In genomic region chr10:4372601-4373000, GRCh38 we compare ENCODE assay signal across 12 cellular contexts.
DNase-seq lines count a peak whose midpoint lies in the region; ATAC-seq and TF ChIP-seq lines count a peak whose summit lies in the region.
"Had no signal": no experiment of that assay in that cellular context is flagged by ENCODE, and none has a peak within 500 bp of the region (broad histone marks: within the 10 kb centered on the region; RNA-seq: fewer than 3 reads in every experiment).

No MANE protein-coding gene starts in this region.

- peaks cover 2% of the 10 kb centered on the region for H3K9me3 Mint-ChIP-seq in stimulated activated effector memory CD8-positive, alpha-beta T cell treated with anti-CD3 and anti-CD28 coated beads, Interleukin-12 subunit alpha, Interleukin-12 subunit beta, amount 100 ng/mL, for 72 hours
- H3K9me3 Mint-ChIP-seq: activated T-cell treated with anti-CD3 and anti-CD28 coated beads, Interleukin-2, amount 50 U/mL, for 4 hours had no signal

- peak; percentile 100 for DNase-seq in HFF-Myc (ENCODE audit: extremely low read depth, low read depth)
- DNase-seq in astrocyte of the spinal cord (ENCODE audit: low read depth, low spot score) = peak; percentile 100
- no peak for DNase-seq in right atrium auricular region (ENCODE audit: low spot score)
- DNase-seq in stimulated activated effector memory CD8-positive, alpha-beta T cell treated with anti-CD3 and anti-CD28 coated beads, Interleukin-12 subunit alpha, Interleukin-12 subunit beta, amount 100 ng/mL, for 72 hours (ENCODE audit: low spot score in 2 of 2) = no peak
- DNase-seq in cerebellar nuclear complex (lab: John Stamatoyannopoulos, UW) = no peak
- no peak for DNase-seq in CD1c-positive myeloid dendritic cell (ENCODE audit: extremely low spot score)
- no peak for DNase-seq in anterior cingulate cortex (lab: John Stamatoyannopoulos, UW)
- DNase-seq: activated T-cell treated with anti-CD3 and anti-CD28 coated beads, Interleukin-2, amount 50 U/mL, for 4 hours; central memory CD4-positive, alpha-beta T cell; DMS53 had no signal

- ATAC-seq in stimulated activated effector memory CD8-positive, alpha-beta T cell treated with anti-CD3 and anti-CD28 coated beads, Interleukin-12 subunit alpha, Interleukin-12 subunit beta, amount 100 ng/mL, for 72 hours = peak; percentile 36
- ATAC-seq in HG03108 (IDR thresholded peaks at IDR 0.05; ENCODE audit: unreplicated experiment) = no peak
- ATAC-seq: activated T-cell treated with anti-CD3 and anti-CD28 coated beads, Interleukin-2, amount 50 U/mL, for 4 hours; stimulated activated memory B cell treated with anti-CD40 and anti-IgM and Interleukin-4, amounts not matched to agents 10 μg/mL and 1 μg/mL and 100 μg/mL, for 72 hours had no signal

- no peaks in the 10 kb centered on the region for H3K4me1 Mint-ChIP-seq in stimulated activated effector memory CD8-positive, alpha-beta T cell treated with anti-CD3 and anti-CD28 coated beads, Interleukin-12 subunit alpha, Interleukin-12 subunit beta, amount 100 ng/mL, for 72 hours
- H3K4me1 Mint-ChIP-seq: stimulated activated memory B cell treated with anti-CD40 and anti-IgM and Interleukin-4, amounts not matched to agents 10 μg/mL and 1 μg/mL and 100 μg/mL, for 72 hours had no signal

- no peaks in the 10 kb centered on the region for H3K4me1 ChIP-seq in right atrium auricular region

- H3K27ac Mint-ChIP-seq in stimulated activated effector memory CD8-positive, alpha-beta T cell treated with anti-CD3 and anti-CD28 coated beads, Interleukin-12 subunit alpha, Interleukin-12 subunit beta, amount 100 ng/mL, for 72 hours = no peak overlapping the region
- H3K27ac Mint-ChIP-seq: stimulated activated memory B cell treated with anti-CD40 and anti-IgM and Interleukin-4, amounts not matched to agents 10 μg/mL and 1 μg/mL and 100 μg/mL, for 72 hours had no signal

- no peaks in the 10 kb centered on the region for H3K36me3 ChIP-seq in right atrium auricular region

- H3K27me3 ChIP-seq in right atrium auricular region = no peaks in the 10 kb centered on the region

- in situ Hi-C loops in astrocyte of the spinal cord (cut with HindIII; ENCODE audit: low sequenced_read_pairs) = no loop called here

- no peaks in the 10 kb centered on the region for H3K36me3 Mint-ChIP-seq in stimulated activated effector memory CD8-positive, alpha-beta T cell treated with anti-CD3 and anti-CD28 coated beads, Interleukin-12 subunit alpha, Interleukin-12 subunit beta, amount 100 ng/mL, for 72 hours
- H3K36me3 Mint-ChIP-seq: stimulated activated memory B cell treated with anti-CD40 and anti-IgM and Interleukin-4, amounts not matched to agents 10 μg/mL and 1 μg/mL and 100 μg/mL, for 72 hours had no signal

- peak overlapping the region; percentile 27 to 48 for H3K27ac ChIP-seq in right atrium auricular region

- no peaks in the 10 kb centered on the region for H3K9me3 ChIP-seq in right atrium auricular region

- TF ChIP-seq CTCF in HFF-Myc (IDR thresholded peaks at IDR 0.05; ENCODE audit: low read depth, low read length, missing control alignments) = no peak
- TF ChIP-seq CTCF in astrocyte of the spinal cord (IDR thresholded peaks at IDR 0.05; ENCODE audit: low read depth, low read length) = no peak
- TF ChIP-seq CTCF in right atrium auricular region (IDR thresholded peaks at IDR 0.05) = no peak

- H3K4me3 ChIP-seq in HFF-Myc (replicated peaks; ENCODE audit: low read depth, low read length) = no peak overlapping the region
- no peak overlapping the region for H3K4me3 ChIP-seq in astrocyte of the spinal cord (ENCODE audit: low read depth, low read length)
- no peak overlapping the region for H3K4me3 ChIP-seq in right atrium auricular region

- H3K4me3 Mint-ChIP-seq in stimulated activated effector memory CD8-positive, alpha-beta T cell treated with anti-CD3 and anti-CD28 coated beads, Interleukin-12 subunit alpha, Interleukin-12 subunit beta, amount 100 ng/mL, for 72 hours = no peak overlapping the region
- H3K4me3 Mint-ChIP-seq: activated T-cell treated with anti-CD3 and anti-CD28 coated beads, Interleukin-2, amount 50 U/mL, for 4 hours; stimulated activated memory B cell treated with anti-CD40 and anti-IgM and Interleukin-4, amounts not matched to agents 10 μg/mL and 1 μg/mL and 100 μg/mL, for 72 hours had no signal

Comparison
In these comparisons a context has a peak if more than half of its experiments do, and no peak if none do; other contexts are left out.
1. DNase-seq: peak in HFF-Myc (single experiment) and astrocyte of the spinal cord (single experiment); none in right atrium auricular region (single experiment), stimulated activated effector memory CD8-positive, alpha-beta T cell treated with anti-CD3 and anti-CD28 coated beads, Interleukin-12 subunit alpha, Interleukin-12 subunit beta, amount 100 ng/mL, for 72 hours (0 of 2), cerebellar nuclear complex (0 of 2), CD1c-positive myeloid dendritic cell (single experiment) and anterior cingulate cortex (0 of 58).